ENCODE assay signal across 10 cellular contexts in the genomic region with DNA sequence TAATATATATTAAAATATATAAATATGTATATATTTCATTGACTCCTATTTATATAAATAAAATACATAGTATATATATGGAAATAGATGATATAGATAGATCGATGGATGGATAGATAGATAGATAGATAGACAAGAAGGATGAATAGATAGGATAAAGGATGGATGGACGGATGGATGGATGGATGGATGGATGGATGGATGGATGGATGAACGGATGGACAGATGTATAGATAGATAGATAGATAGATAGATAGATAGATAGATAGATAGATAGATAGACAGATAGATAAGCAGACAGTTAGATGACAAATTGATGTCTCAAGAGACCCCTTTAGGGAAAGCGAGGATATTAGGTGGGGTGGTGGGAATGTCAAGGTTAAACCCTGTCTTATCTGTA. TPM values are rescaled to one million over a fixed set of nuclear protein-coding genes. Genes with fewer than 3 reads are reported as not detected.
"Had no signal": no experiment of that assay in that cellular context is flagged by ENCODE, and none has a peak within 500 bp of the region (broad histone marks: within the 10 kb centered on the region; RNA-seq: fewer than 3 reads in every experiment).

No MANE protein-coding gene starts in this region.

- ATAC-seq: HepG2 had no signal

- FAIRE-seq: HepG2, HTR-8/SVneo had no signal

- H3K36me3 Mint-ChIP-seq: IgD-negative memory B cell had no signal

- DNase-seq: IMR-90, KBM-7, KG1 had no signal

- H3K27ac Mint-ChIP-seq: IgD-negative memory B cell had no signal

- H3K4me2 ChIP-seq: KMS-11 had no signal

- H3K4me1 Mint-ChIP-seq: IgD-negative memory B cell had no signal

- H3K4me3 Mint-ChIP-seq: IgD-negative memory B cell had no signal

- H3K27ac ChIP-seq: HL-60, KMS-11 had no signal

- H3K9ac ChIP-seq: KMS-11 had no signal

RNA-seq across cellular contexts. Expression of a gene that starts 15.1 kb away (rescaled TPM):
- total RNA-seq: IMR-90 had no signal
- polyA plus RNA-seq: IgD-negative memory B cell, IMR-90 had no signal

RNA-seq across cellular contexts. Expression of a gene that starts 21.4 kb away (rescaled TPM):
- total RNA-seq: HT-29, IMR-90 had no signal
- polyA plus RNA-seq: IgD-negative memory B cell, IMR-90 had no signal

RNA-seq across cellular contexts. Expression of a gene that starts 29.6 kb away (rescaled TPM):
- total RNA-seq: HepG2, HT-29, HT1080, IMR-90 had no signal
- polyA plus RNA-seq: HepG2, IgD-negative memory B cell, IMR-90 had no signal
